In the genomic region with DNA sequence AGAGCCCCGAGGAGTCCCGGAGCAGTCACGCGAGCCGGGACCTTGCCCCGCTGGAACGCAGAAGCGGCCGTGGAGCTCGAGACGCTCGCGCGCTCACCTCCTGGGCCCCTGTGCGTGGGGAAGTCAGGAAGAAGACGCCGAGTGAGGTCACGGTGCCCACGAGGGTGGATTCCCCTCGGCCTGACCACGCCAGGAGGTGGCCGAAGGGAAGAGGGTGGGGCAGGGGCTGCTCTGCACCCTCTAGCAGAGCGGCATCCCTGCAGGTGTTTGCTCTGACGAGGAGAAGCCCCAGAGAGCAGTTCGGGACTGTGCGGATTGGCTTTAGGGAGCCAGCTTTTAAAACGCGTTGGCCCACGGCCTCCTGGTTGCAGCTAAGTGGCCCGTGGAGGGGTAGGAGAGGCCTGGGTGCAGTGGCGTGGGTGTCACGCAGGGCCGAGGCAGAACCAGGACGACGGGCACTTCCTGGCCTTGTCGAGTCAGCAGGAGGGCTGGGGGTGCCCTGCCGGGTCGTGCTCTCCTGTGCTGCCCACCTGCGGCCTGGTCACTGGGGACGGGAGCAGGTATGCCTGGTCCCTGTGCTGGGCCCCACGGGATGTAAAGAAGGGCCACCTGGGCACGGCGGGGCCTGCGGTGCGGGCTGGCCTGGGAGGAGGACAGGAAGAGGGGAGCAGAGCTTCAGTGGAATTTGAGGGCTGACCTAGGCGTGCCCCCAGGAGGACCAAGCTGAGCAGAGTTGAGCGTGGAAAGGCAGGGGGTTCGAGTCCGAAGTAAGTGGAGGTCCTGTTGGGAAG, we compare ENCODE assay signal across 8 cellular contexts. TPM values are rescaled to one million over a fixed set of nuclear protein-coding genes. Genes with fewer than 3 reads are reported as not detected.
DNase-seq lines count a peak whose midpoint lies in the region; ATAC-seq and TF ChIP-seq lines count a peak whose summit lies in the region.

No MANE protein-coding gene starts in this region.

- H2AFZ ChIP-seq in neural cell (ENCODE audit: low read depth, low read length): peak overlapping the region; percentile 45

- H3K27me3 ChIP-seq in RWPE2 (ENCODE audit: insufficient read depth, poor library complexity, severe bottlenecking) (no peaks in the 10 kb centered on the region), neural cell (ENCODE audit: insufficient read depth, low read depth, low read length) (no peaks in the 10 kb centered on the region)

- peak overlapping the region; percentile 75 for H3K9ac ChIP-seq in neural cell (ENCODE audit: low read length)

- no peaks in the 10 kb centered on the region for H3K79me2 ChIP-seq in neural cell (replicated peaks; ENCODE audit: insufficient read depth, low read length)

- TF ChIP-seq EP300 in neural cell (conservative IDR thresholded peaks at IDR 0.05; ENCODE audit: poor library complexity, severe bottlenecking): no peak

- H3K36me3 ChIP-seq in RWPE2 (ENCODE audit: low read depth) (peaks cover 35% of the 10 kb centered on the region), neural cell (ENCODE audit: insufficient read depth, low read length) (no peaks in the 10 kb centered on the region)

- H3K4me1 ChIP-seq in RWPE2 (ENCODE audit: insufficient read depth, poor library complexity, severe bottlenecking): peaks cover 24% of the 10 kb centered on the region

- TF ChIP-seq RAD21 in neural cell (conservative IDR thresholded peaks at IDR 0.05): no peak

- peak; percentile 45 for DNase-seq in stimulated activated CD4-positive, alpha-beta T cell treated with anti-CD3 and anti-CD28 coated beads, Interleukin-15, amount 100 ng/mL, for 24 hours
- no peak for DNase-seq in stimulated activated CD4-positive, alpha-beta T cell treated with anti-CD3 and anti-CD28 coated beads, Interleukin-4, amount 100 ng/mL, for 4 hours
- DNase-seq in RWPE2 (ENCODE audit: low spot score): no peak
- DNase-seq in epithelial cell of esophagus (ENCODE audit: low read depth): no peak
- DNase-seq in kidney glomerular epithelial cell (lab: John Stamatoyannopoulos, UW): no peak
- no peak for DNase-seq in NCI-H187 treated with DMSO at 0.1 percent for 48 hours (lab: John Stamatoyannopoulos, UW)
- DNase-seq in NCI-H1105 treated with DMSO at 0.1 percent for 48 hours (lab: John Stamatoyannopoulos, UW): no peak

- H3K4me3 ChIP-seq in RWPE2 (ENCODE audit: severe bottlenecking): peak overlapping the region; percentile 99
- H3K4me3 ChIP-seq in epithelial cell of esophagus (ENCODE audit: low read length): peak overlapping the region; percentile 90
- peak overlapping the region; percentile 92 for H3K4me3 ChIP-seq in neural cell (ENCODE audit: low read length)

- H4K20me1 ChIP-seq in neural cell (ENCODE audit: insufficient read depth): no peaks in the 10 kb centered on the region

- TF ChIP-seq CTCF in RWPE2 (IDR thresholded peaks at IDR 0.05; ENCODE audit: poor library complexity, severe bottlenecking) (no peak), epithelial cell of esophagus (IDR thresholded peaks at IDR 0.05; ENCODE audit: insufficient read depth, low read depth, low read length, missing control alignments) (no peak), neural cell (IDR thresholded peaks at IDR 0.05; ENCODE audit: poor library complexity, severe bottlenecking) (no peak)

- no peaks in the 10 kb centered on the region for H3K9me3 ChIP-seq in RWPE2 (ENCODE audit: severe bottlenecking)
- H3K9me3 ChIP-seq in neural cell (ENCODE audit: low read length): no peaks in the 10 kb centered on the region

- ATAC-seq in RWPE2 (ENCODE audit: low read depth): no peak

- H3K4me2 ChIP-seq in neural cell (ENCODE audit: low read length): peak overlapping the region; percentile 84

- H3F3A ChIP-seq in neural cell (ENCODE audit: insufficient read depth, low read length, poor library complexity, severe bottlenecking): no peaks in the 10 kb centered on the region

- H3K27ac ChIP-seq in RWPE2 (ENCODE audit: poor library complexity, severe bottlenecking) (peak overlapping the region; percentile 96), neural cell (ENCODE audit: low read length) (peak overlapping the region; percentile 53)

- no peaks in the 10 kb centered on the region for H3K9me2 ChIP-seq in neural cell (ENCODE audit: insufficient read depth, low read length)

TF ChIP-seq in neural cell, 6 proteins besides CTCF, POLR2A, EP300 and RAD21:
- TF ChIP-seq EZH2 (IDR thresholded peaks at IDR 0.05; ENCODE audit: borderline replicate concordance, insufficient read depth, low read length, poor library complexity, severe bottlenecking) (no peak), TAF1 (IDR thresholded peaks at IDR 0.05; ENCODE audit: low read depth) (no peak), SMC3 (conservative IDR thresholded peaks at IDR 0.05; ENCODE audit: poor library complexity) (no peak), POLR2AphosphoS5 (IDR thresholded peaks at IDR 0.05) (no peak), MXI1 (conservative IDR thresholded peaks at IDR 0.05; ENCODE audit: poor library complexity, severe bottlenecking) (no peak)
- TF ChIP-seq, protein P1, sequence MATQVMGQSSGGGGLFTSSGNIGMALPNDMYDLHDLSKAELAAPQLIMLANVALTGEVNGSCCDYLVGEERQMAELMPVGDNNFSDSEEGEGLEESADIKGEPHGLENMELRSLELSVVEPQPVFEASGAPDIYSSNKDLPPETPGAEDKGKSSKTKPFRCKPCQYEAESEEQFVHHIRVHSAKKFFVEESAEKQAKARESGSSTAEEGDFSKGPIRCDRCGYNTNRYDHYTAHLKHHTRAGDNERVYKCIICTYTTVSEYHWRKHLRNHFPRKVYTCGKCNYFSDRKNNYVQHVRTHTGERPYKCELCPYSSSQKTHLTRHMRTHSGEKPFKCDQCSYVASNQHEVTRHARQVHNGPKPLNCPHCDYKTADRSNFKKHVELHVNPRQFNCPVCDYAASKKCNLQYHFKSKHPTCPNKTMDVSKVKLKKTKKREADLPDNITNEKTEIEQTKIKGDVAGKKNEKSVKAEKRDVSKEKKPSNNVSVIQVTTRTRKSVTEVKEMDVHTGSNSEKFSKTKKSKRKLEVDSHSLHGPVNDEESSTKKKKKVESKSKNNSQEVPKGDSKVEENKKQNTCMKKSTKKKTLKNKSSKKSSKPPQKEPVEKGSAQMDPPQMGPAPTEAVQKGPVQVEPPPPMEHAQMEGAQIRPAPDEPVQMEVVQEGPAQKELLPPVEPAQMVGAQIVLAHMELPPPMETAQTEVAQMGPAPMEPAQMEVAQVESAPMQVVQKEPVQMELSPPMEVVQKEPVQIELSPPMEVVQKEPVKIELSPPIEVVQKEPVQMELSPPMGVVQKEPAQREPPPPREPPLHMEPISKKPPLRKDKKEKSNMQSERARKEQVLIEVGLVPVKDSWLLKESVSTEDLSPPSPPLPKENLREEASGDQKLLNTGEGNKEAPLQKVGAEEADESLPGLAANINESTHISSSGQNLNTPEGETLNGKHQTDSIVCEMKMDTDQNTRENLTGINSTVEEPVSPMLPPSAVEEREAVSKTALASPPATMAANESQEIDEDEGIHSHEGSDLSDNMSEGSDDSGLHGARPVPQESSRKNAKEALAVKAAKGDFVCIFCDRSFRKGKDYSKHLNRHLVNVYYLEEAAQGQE (IDR thresholded peaks at IDR 0.05; ENCODE audit: borderline replicate concordance): peak; percentile 10

RNA-seq across cellular contexts. Expression of a gene that starts 1.0 kb away (rescaled TPM):
- 22.8 and 32.0 TPM in 2 replicates for polyA plus RNA-seq in neural cell
- polyA minus RNA-seq in neural cell: 20.5 and 27.8 TPM in 2 replicates

RNA-seq across cellular contexts. Expression of a gene that starts 56.2 kb away (rescaled TPM):
- polyA plus RNA-seq in neural cell: 9.7 and 12.8 TPM in 2 replicates
- polyA minus RNA-seq in neural cell: 5.7 and 7.3 TPM in 2 replicates
